10 cellular contexts compared by ENCODE assay signal in genomic region chr15:78620839-78621421, GRCh38.
A peak's percentile ranks its signal among the peaks of the same experiment; 100 is the strongest.
DNase-seq lines count a peak whose midpoint lies in the region; ATAC-seq and TF ChIP-seq lines count a peak whose summit lies in the region.
"Had no signal": no experiment of that assay in that cellular context is flagged by ENCODE, and none has a peak within 500 bp of the region (broad histone marks: within the 10 kb centered on the region; RNA-seq: fewer than 3 reads in every experiment).

CHRNA3 (minus strand) TSS chr15:78620996; CDS start chr15:78620794, 202 bp downstream.

- H3K36me3 ChIP-seq in iPS DF 6.9 (ENCODE audit: control insufficient read depth, insufficient read depth, low read length), result no peaks in the 10 kb centered on the region; the same call in 1 of the 2 replicates

- no peak for TF ChIP-seq CTCF in retinal pigment epithelial cell (conservative IDR thresholded peaks at IDR 0.05; ENCODE audit: low read depth, low read length)

- DNase-seq in DMS53 (lab: John Stamatoyannopoulos, UW), result peak; percentile 54
- DNase-seq in DMS53 treated with DMSO at 0.1 percent for 48 hours (lab: John Stamatoyannopoulos, UW; ENCODE audit: unreplicated experiment), result no peak
- DNase-seq in NCI-H69 (lab: John Stamatoyannopoulos, UW), result peak; percentile 62
- DNase-seq in iPS DF 6.9 (ENCODE audit: low read depth, low spot score), result no peak
- DNase-seq in retinal pigment epithelial cell (ENCODE audit: low read depth), result no peak
- DNase-seq in NCI-H345 treated with DMSO at 0.1 percent for 48 hours (lab: John Stamatoyannopoulos, UW; ENCODE audit: unreplicated experiment), result no peak
- DNase-seq in germinal center (ENCODE audit: low spot score), result no peak
- DNase-seq: 8988T, NCI-H1105 had no signal

- H3K9me3 ChIP-seq in iPS DF 6.9 (ENCODE audit: control insufficient read depth, insufficient read depth, low read length), result no peaks in the 10 kb centered on the region

- WGBS in iPS DF 6.9 (ENCODE audit: insufficient coverage, insufficient read length), result no CpG with 5 or more reads among the region's 61 CpGs

- H3K4me1 ChIP-seq in iPS DF 6.9 (ENCODE audit: control insufficient read depth, insufficient read depth, low read length), result peaks cover 1% of the 10 kb centered on the region; the same call in 1 of the 2 replicates

- ATAC-seq in HG03378 (IDR thresholded peaks at IDR 0.05; ENCODE audit: unreplicated experiment), result no peak

- H3K4me3 ChIP-seq in iPS DF 6.9 (ENCODE audit: low read length) (peak within 1 kb of the TSS; percentile 47), retinal pigment epithelial cell (ENCODE audit: low read length) (peak within 1 kb of the TSS; percentile 48)

- H3K27me3 ChIP-seq in iPS DF 6.9 (ENCODE audit: control insufficient read depth, insufficient read depth, low read length), result peaks cover 12% of the 10 kb centered on the region; the same call in 1 of the 2 replicates

- no peak within 1 kb of the TSS for H3K27ac ChIP-seq in iPS DF 6.9 (ENCODE audit: low read length)

Comparison
In these comparisons a context has a peak if more than half of its experiments do, and no peak if none do; other contexts are left out.
1. DNase-seq: peak in DMS53 (single experiment) and NCI-H69 (single experiment); none in DMS53 treated with DMSO at 0.1 percent for 48 hours (single experiment), iPS DF 6.9 (single experiment), retinal pigment epithelial cell (single experiment), NCI-H345 treated with DMSO at 0.1 percent for 48 hours (single experiment) and germinal center (single experiment).